ENCODE assay signal across 8 cellular contexts in the genomic region with DNA sequence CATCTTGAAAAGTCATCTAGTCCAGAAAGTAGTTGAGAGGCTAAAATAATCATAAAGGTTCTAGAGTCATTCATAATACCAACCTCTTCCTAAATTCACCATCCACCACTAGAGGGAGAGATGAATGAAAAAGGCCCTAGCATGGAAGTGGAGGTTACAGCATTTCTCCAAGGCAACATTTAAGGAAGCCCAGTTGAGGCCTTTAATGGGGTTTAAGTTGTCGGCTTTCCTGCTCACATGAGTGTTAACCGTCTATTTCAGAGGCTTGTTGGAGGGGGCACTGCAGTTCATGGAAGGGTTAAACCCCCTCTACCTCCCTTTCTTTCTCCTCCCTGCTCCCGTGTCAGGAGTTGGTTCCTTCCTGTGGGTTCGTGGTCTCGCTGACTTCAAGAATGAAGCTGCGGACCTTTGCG. TPM values are rescaled to one million over a fixed set of nuclear protein-coding genes. Genes with fewer than 3 reads are reported as not detected.
DNase-seq lines count a peak whose midpoint lies in the region; ATAC-seq, FAIRE-seq and TF ChIP-seq lines count a peak whose summit lies in the region.

No MANE protein-coding gene starts in this region.

- H2BK5ac ChIP-seq in H1 (ENCODE audit: low read depth, low read length), result no peak overlapping the region

- no peak overlapping the region for H3K18ac ChIP-seq in H1 (ENCODE audit: extremely low read depth, low read length)

- peaks cover 0 to 3% of the 10 kb centered on the region in 2 experiments for H4K20me1 ChIP-seq in H1 (replicated peaks in 1 of 2; ENCODE audit: control insufficient read depth in 1 of 2, insufficient read depth in 2 of 2, low read length in 2 of 2)

- ATAC-seq in HG02588 (IDR thresholded peaks at IDR 0.05; ENCODE audit: unreplicated experiment), result no peak
- ATAC-seq in HG03045 (IDR thresholded peaks at IDR 0.05; ENCODE audit: unreplicated experiment), result no peak

- no peak overlapping the region for H3K14ac ChIP-seq in H1 (ENCODE audit: insufficient read length)

- no peak overlapping the region for H2BK15ac ChIP-seq in H1 (ENCODE audit: low read length)

- H3K79me1 ChIP-seq in H1 (ENCODE audit: low read depth, low read length), result no peaks in the 10 kb centered on the region

- H3K9me3 ChIP-seq in H1 (ENCODE audit: insufficient read depth in 2 of 2, low read depth in 1 of 2, low read length in 1 of 2), result no peaks in the 10 kb centered on the region
- no peaks in the 10 kb centered on the region for H3K9me3 ChIP-seq in ovary

- POLR2A ChIA-PET in H1 (lab: Charles Lee; ENCODE audit: partially characterized antibody), result no interaction called here

- H3K36me3 ChIP-seq in H1 (ENCODE audit: control insufficient read depth in 2 of 4, insufficient read depth in 4 of 4, low read length in 3 of 4), result no peaks in the 10 kb centered on the region
- H3K36me3 ChIP-seq in ovary, result no peaks in the 10 kb centered on the region

- H2AK5ac ChIP-seq in H1 (ENCODE audit: low read depth, low read length), result no peak overlapping the region

- intact Hi-C loops in ovary (cut with DNase I), result loop anchor here (5.0 to 10.0 kb wide), 6 partner anchors 95 to 545 kb away; no protein-coding TSS in a partner anchor

- H3K4me1 ChIP-seq in H1 (replicated peaks in 1 of 4; ENCODE audit: control insufficient read depth in 3 of 4, insufficient read depth in 4 of 4, low read length in 3 of 4), result peaks cover 2 to 4% (median 4%) of the 10 kb centered on the region in 4 experiments; a peak in 5 of 7 replicates
- peaks cover 5% of the 10 kb centered on the region for H3K4me1 ChIP-seq in ovary (ENCODE audit: insufficient read depth)

- no peak overlapping the region for H2BK12ac ChIP-seq in H1 (ENCODE audit: low read depth, low read length)

- peak; percentile 13 for DNase-seq in AG09309 (ENCODE audit: low read depth)
- DNase-seq in RPMI7951 (ENCODE audit: low read depth), result peak; percentile 66
- no peak for DNase-seq in H1 (ENCODE audit: low read depth in 1 of 2, low spot score in 2 of 2)
- DNase-seq in ovary, result no peak
- no peak for DNase-seq in NCI-H187 (lab: John Stamatoyannopoulos, UW)

- 94% methylated on average over 7 of the region's 7 CpGs; no CpG with 5 or more reads in 1 of the 2 experiments for WGBS in H1 (ENCODE audit: extremely low coverage in 1 of 2, insufficient coverage in 1 of 2, insufficient read length in 1 of 2, insufficient replicate concordance in 2 of 2, low coverage in 1 of 2, low lambda C conversion rate in 2 of 2, missing lambda C conversion rate in 1 of 2), 2 experiments
- 79 to 83% (median 81%) methylated on average over 7 of the region's 7 CpGs for WGBS in ovary, 3 donors

- TF ChIP-seq CTCF in AG09309 (IDR thresholded peaks at IDR 0.05; ENCODE audit: control insufficient read depth, insufficient read depth, low read depth, low read length, missing control alignments), result peak; percentile 76
- peak; percentile 34 for TF ChIP-seq CTCF in GM12873 (IDR thresholded peaks at IDR 0.05; ENCODE audit: insufficient read depth, low read depth, low read length, missing control alignments)
- peak in 2 of 3 experiments; percentile 38 to 59; a peak in 2 of 4 replicates for TF ChIP-seq CTCF in H1 (IDR thresholded peaks at IDR 0.05; ENCODE audit: control extremely low read depth in 1 of 3, insufficient read depth in 1 of 3, low read depth in 1 of 3, low read length in 3 of 3)
- TF ChIP-seq CTCF in ovary (IDR thresholded peaks at IDR 0.05), result peak in 2 of 3 donors; percentile 10 to 11

- H4K8ac ChIP-seq in H1 (ENCODE audit: extremely low read depth, insufficient read depth, low read length), result no peak overlapping the region

- no peak overlapping the region for H3K4ac ChIP-seq in H1 (replicated peaks; ENCODE audit: insufficient read length, low read depth, low read length)

- no peak overlapping the region for H4K5ac ChIP-seq in H1 (ENCODE audit: insufficient read length, low read depth, low read length)

- H2AFZ ChIP-seq in H1 (ENCODE audit: low read length), result no peak overlapping the region

- no peak overlapping the region for H3K23ac ChIP-seq in H1 (ENCODE audit: insufficient read length)

- CTCF ChIA-PET in H1 (lab: Charles Lee; ENCODE audit: partially characterized antibody), result interaction anchor here (0.6 to 10.9 kb wide), 24 partner anchors 9 to 551 kb away, joined by 3 to 118 read pairs (median 4); no protein-coding TSS in a partner anchor

- TF ChIP-seq POLR2A in H1 (IDR thresholded peaks at IDR 0.05; ENCODE audit: control extremely low read depth in 1 of 2, low read depth in 2 of 2, low read length in 2 of 2), result no peak
- TF ChIP-seq POLR2A in ovary (IDR thresholded peaks at IDR 0.05), result no peak

- no peak overlapping the region for H3K9ac ChIP-seq in H1 (replicated peaks in 1 of 4; ENCODE audit: extremely low read depth in 1 of 4, low read depth in 3 of 4, low read length in 3 of 4)

- no peak overlapping the region for H3K4me2 ChIP-seq in H1 (ENCODE audit: insufficient read depth in 1 of 2, low read depth in 2 of 2, low read length in 2 of 2)

- no peak overlapping the region for H3K4me3 ChIP-seq in AG09309 (ENCODE audit: control insufficient read depth, low read depth, low read length)
- H3K4me3 ChIP-seq in H1 (ENCODE audit: extremely low read depth in 1 of 4, insufficient read depth in 2 of 4, low read depth in 3 of 4, low read length in 4 of 4), result no peak overlapping the region
- no peak overlapping the region for H3K4me3 ChIP-seq in ovary

- H2BK20ac ChIP-seq in H1 (ENCODE audit: low read length), result no peak overlapping the region

- H3K27me3 ChIP-seq in H1 (replicated peaks in 1 of 4; ENCODE audit: control insufficient read depth in 3 of 4, extremely low read depth in 1 of 4, insufficient read depth in 3 of 4, low read length in 3 of 4) (peaks cover 0 to 7% (median 6%) of the 10 kb centered on the region in 4 experiments; a peak in 3 of 7 replicates), ovary (no peaks in the 10 kb centered on the region)

- H3K79me2 ChIP-seq in H1 (ENCODE audit: control insufficient read depth in 1 of 2, insufficient read depth in 2 of 2, low read length in 2 of 2), result no peaks in the 10 kb centered on the region

- H3K56ac ChIP-seq in H1 (replicated peaks; ENCODE audit: insufficient read length, low read depth, low read length), result no peak overlapping the region

- no peak for TF ChIP-seq EP300 in H1 (IDR thresholded peaks at IDR 0.05; ENCODE audit: borderline replicate concordance in 1 of 2, low read depth in 2 of 2, low read length in 2 of 2)
- TF ChIP-seq EP300 in ovary (IDR thresholded peaks at IDR 0.05), result no peak

- peak; percentile 55 for FAIRE-seq in H1 (lab: Jason Lieb, UNC)

- peak; percentile 31 to 45; a peak in 3 of 4 replicates for TF ChIP-seq RAD21 in H1 (IDR thresholded peaks at IDR 0.05 in 1 of 2, conservative IDR thresholded peaks at IDR 0.05 in 1 of 2; ENCODE audit: low read depth in 2 of 2, low read length in 2 of 2)

- H4K91ac ChIP-seq in H1 (replicated peaks; ENCODE audit: insufficient read length, low read length), result no peak overlapping the region

- H3K27ac ChIP-seq in H1 (ENCODE audit: low read depth, low read length), result no peak overlapping the region
- H3K27ac ChIP-seq in ovary, result no peak overlapping the region

- H3K23me2 ChIP-seq in H1 (ENCODE audit: low read depth, low read length), result peaks cover 7% of the 10 kb centered on the region; the same call in 1 of the 2 replicates

- H2BK120ac ChIP-seq in H1 (replicated peaks; ENCODE audit: low read depth, low read length), result no peak overlapping the region

TF ChIP-seq in H1, 55 proteins besides CTCF, POLR2A, EP300 and RAD21 (continues in another document):
- TF ChIP-seq SP1 (IDR thresholded peaks at IDR 0.05; ENCODE audit: low read depth, low read length) (no peak), SP4 (IDR thresholded peaks at IDR 0.05; ENCODE audit: low read length) (no peak), TAF1 (IDR thresholded peaks at IDR 0.05; ENCODE audit: low read depth, low read length) (no peak), RBBP5 (IDR thresholded peaks at IDR 0.05; ENCODE audit: borderline replicate concordance, low read depth, low read length) (no peak), SIRT6 (IDR thresholded peaks at IDR 0.05; ENCODE audit: low read length) (no peak), TCF12 (IDR thresholded peaks at IDR 0.05; ENCODE audit: low read depth, low read length) (no peak), CBX8 (IDR thresholded peaks at IDR 0.05; ENCODE audit: borderline replicate concordance, low read depth, low read length) (no peak), ZNF274 (IDR thresholded peaks at IDR 0.05; ENCODE audit: borderline replicate concordance, extremely low read depth, low read length) (no peak), CEBPB (IDR thresholded peaks at IDR 0.05; ENCODE audit: low read depth, low read length) (no peak), PHF8 (conservative IDR thresholded peaks at IDR 0.05; ENCODE audit: low read depth, low read length) (no peak), EZH2 (IDR thresholded peaks at IDR 0.05; ENCODE audit: low read depth, low read length, severe bottlenecking) (no peak), SAP30 (IDR thresholded peaks at IDR 0.05; ENCODE audit: insufficient read depth, insufficient replicate concordance, low read length) (no peak), KDM1A (IDR thresholded peaks at IDR 0.05; ENCODE audit: borderline replicate concordance, low read length) (no peak)
- TF ChIP-seq, protein P1, sequence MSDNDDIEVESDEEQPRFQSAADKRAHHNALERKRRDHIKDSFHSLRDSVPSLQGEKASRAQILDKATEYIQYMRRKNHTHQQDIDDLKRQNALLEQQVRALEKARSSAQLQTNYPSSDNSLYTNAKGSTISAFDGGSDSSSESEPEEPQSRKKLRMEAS (IDR thresholded peaks at IDR 0.05), result no peak

RNA-seq across cellular contexts. Expression of a gene that starts 3.8 kb away (rescaled TPM):
- total RNA-seq in RPMI7951 (2014; rRNA removed; shearing (Covaris generic)), result 1.7 and 1.9 TPM in 2 replicates
- total RNA-seq in H1 (2021; fragmentation: NEBNext Ultra II Directional; extraction: Animal tissue kit (Norgen Biotek cat#: 25700)), result 15.1 and 15.3 TPM in 2 replicates
- polyA plus RNA-seq in H1 (2011; rRNA removed) (20.4 and 23.4 TPM in 2 replicates), ovary (10 to 100 TPM; 15.4 to 18.9 TPM)
- polyA plus RNA-seq in H1 (2011; cell fraction: cytosol; rRNA removed), result 12.0 TPM
- polyA plus RNA-seq in H1 (2011; cell fraction: nucleus; rRNA removed), result 24.1 TPM
- polyA plus RNA-seq in H1 (2012, experiment 1 of 2), result 12.7 to 14.0 TPM (median 13.7 TPM) in 4 replicates
- polyA plus RNA-seq in H1 (2012, experiment 2 of 2), result 10.1 TPM
- polyA plus RNA-seq in H1 (2013, experiment 1 of 2), result 12.0 TPM
- 14.2 TPM for polyA plus RNA-seq in H1 (2013, experiment 2 of 2)
- 36.9 and 53.2 TPM in 2 replicates for polyA minus RNA-seq in H1 (2011; rRNA and poly(A)+ RNA removed)
- polyA minus RNA-seq in H1 (2011; cell fraction: cytosol; rRNA and poly(A)+ RNA removed), result 16.9 TPM
- 23.3 TPM for polyA minus RNA-seq in H1 (2011; cell fraction: nucleus; rRNA and poly(A)+ RNA removed)
- total RNA-seq in ovary, result 10 to 100 TPM in 4 of 7 donors, 1 to 10 TPM in 3; 5.0 to 20.0 (median 11.9) TPM

Comparison
In these comparisons a context has a peak if more than half of its experiments do, and no peak if none do; other contexts are left out.
1. DNase-seq: peak in AG09309 (single experiment) and RPMI7951 (single experiment); none in H1 (0 of 2), ovary (0 of 5) and NCI-H187 (0 of 2).
2. CTCF ChIP-seq: peak in every context shown above with its lines; median percentile 76 in AG09309; 48 in H1; 34 in GM12873; 10 in ovary.